Comparison of ENCODE assay signal across 15 cellular contexts in genomic region chr1:177589166-177589565, GRCh38.
DNase-seq lines count a peak whose midpoint lies in the region; ATAC-seq and TF ChIP-seq lines count a peak whose summit lies in the region.
"Had no signal": no experiment of that assay in that cellular context is flagged by ENCODE, and none has a peak within 500 bp of the region (broad histone marks: within the 10 kb centered on the region; RNA-seq: fewer than 3 reads in every experiment).

No MANE protein-coding gene starts in this region.

- H3K4me1 ChIP-seq in esophagus muscularis mucosa = no peaks in the 10 kb centered on the region
- no peaks in the 10 kb centered on the region for H3K4me1 ChIP-seq in naive thymus-derived CD4-positive, alpha-beta T cell (ENCODE audit: control insufficient read depth in 2 of 2, insufficient read depth in 2 of 2, low read length in 2 of 2)

- no peak for ATAC-seq in naive thymus-derived CD4-positive, alpha-beta T cell
- no peak for ATAC-seq in HG02884 (IDR thresholded peaks at IDR 0.05; ENCODE audit: unreplicated experiment)
- no peak for ATAC-seq in HG02610 (IDR thresholded peaks at IDR 0.05; ENCODE audit: unreplicated experiment)
- ATAC-seq in Right ventricle myocardium inferior = no peak

- intact Hi-C loops in esophagus muscularis mucosa (cut with DNase I) = no loop called here
- intact Hi-C loops in naive thymus-derived CD4-positive, alpha-beta T cell (cut with micrococcal nuclease) = no loop called here
- intact Hi-C loops in Right ventricle myocardium inferior (cut with DNase I) = no loop called here

- no peaks in the 10 kb centered on the region for H3K36me3 Mint-ChIP-seq in naive thymus-derived CD4-positive, alpha-beta T cell
- H3K36me3 Mint-ChIP-seq: CD4-positive, CD25-positive, alpha-beta regulatory T cell; IgD-negative memory B cell had no signal

- POLR2A ChIA-PET in naive thymus-derived CD4-positive, alpha-beta T cell (lab: Charles Lee) = no interaction called here

- no peak for TF ChIP-seq EP300 in esophagus muscularis mucosa (IDR thresholded peaks at IDR 0.05)

- no peaks in the 10 kb centered on the region for H3K27me3 Mint-ChIP-seq in naive thymus-derived CD4-positive, alpha-beta T cell
- H3K27me3 Mint-ChIP-seq: CD4-positive, CD25-positive, alpha-beta regulatory T cell; IgD-negative memory B cell had no signal

- H3K4me3 Mint-ChIP-seq in naive thymus-derived CD4-positive, alpha-beta T cell = no peak overlapping the region
- H3K4me3 Mint-ChIP-seq: CD4-positive, CD25-positive, alpha-beta regulatory T cell; IgD-negative memory B cell had no signal

- no peak for TF ChIP-seq POLR2A in esophagus muscularis mucosa (IDR thresholded peaks at IDR 0.05; ENCODE audit: low read depth)

- H3K27ac ChIP-seq in esophagus muscularis mucosa (replicated peaks in 1 of 4) = no peak overlapping the region
- H3K27ac ChIP-seq in naive thymus-derived CD4-positive, alpha-beta T cell (ENCODE audit: low read depth, low read length) = no peak overlapping the region

- no peak overlapping the region for H3K4me3 ChIP-seq in esophagus muscularis mucosa
- H3K4me3 ChIP-seq in naive thymus-derived CD4-positive, alpha-beta T cell (ENCODE audit: low read length) = no peak overlapping the region

- CTCF ChIA-PET in naive thymus-derived CD4-positive, alpha-beta T cell (lab: Charles Lee) = no interaction called here

- H3K36me3 ChIP-seq in esophagus muscularis mucosa = no peaks in the 10 kb centered on the region
- H3K36me3 ChIP-seq in naive thymus-derived CD4-positive, alpha-beta T cell (ENCODE audit: control insufficient read depth in 2 of 3, insufficient read depth in 3 of 3, low read length in 3 of 3) = no peaks in the 10 kb centered on the region

- peaks cover 0 to 1% (median 0%) of the 10 kb centered on the region in 7 donors for H3K4me1 Mint-ChIP-seq in naive thymus-derived CD4-positive, alpha-beta T cell
- H3K4me1 Mint-ChIP-seq: CD4-positive, CD25-positive, alpha-beta regulatory T cell; IgD-negative memory B cell had no signal

- no peak overlapping the region for H3K27ac Mint-ChIP-seq in naive thymus-derived CD4-positive, alpha-beta T cell
- H3K27ac Mint-ChIP-seq: CD4-positive, CD25-positive, alpha-beta regulatory T cell; IgD-negative memory B cell had no signal

- no peak for TF ChIP-seq CTCF in esophagus muscularis mucosa (IDR thresholded peaks at IDR 0.05)

- no peaks in the 10 kb centered on the region for H3K27me3 ChIP-seq in esophagus muscularis mucosa
- H3K27me3 ChIP-seq in naive thymus-derived CD4-positive, alpha-beta T cell (ENCODE audit: control insufficient read depth in 2 of 2, insufficient read depth in 2 of 2, low read length in 2 of 2) = no peaks in the 10 kb centered on the region

- 57% methylated on average over 3 of the region's 3 CpGs for WGBS in esophagus muscularis mucosa

- H3K9me3 Mint-ChIP-seq in naive thymus-derived CD4-positive, alpha-beta T cell = peaks cover 0 to 18% (median 2%) of the 10 kb centered on the region in 11 donors

- DNase-seq in COLO668 (lab: John Stamatoyannopoulos, UW; ENCODE audit: unreplicated experiment) (peak; percentile 65), DMS53 treated with DMSO at 0.1 percent for 48 hours (lab: John Stamatoyannopoulos, UW; ENCODE audit: unreplicated experiment) (peak; percentile 81), NCI-H748 treated with DMSO at 0.1 percent for 48 hours (lab: John Stamatoyannopoulos, UW) (peak; percentile 14), esophagus muscularis mucosa (ENCODE audit: extremely low spot score) (peak; percentile 47), Right ventricle myocardium inferior (ENCODE audit: missing footprints) (no peak)
- no peak for DNase-seq in naive thymus-derived CD4-positive, alpha-beta T cell
- DNase-seq: ACHN; CD4-positive, CD25-positive, alpha-beta regulatory T cell; HCEC 1CT; NCI-H146; NCI-H2171 treated with DMSO at 0.1 percent for 48 hours; NCI-H524 treated with DMSO at 0.1 percent for 48 hours had no signal

- no peaks in the 10 kb centered on the region for H3K9me3 ChIP-seq in esophagus muscularis mucosa
- H3K9me3 ChIP-seq in naive thymus-derived CD4-positive, alpha-beta T cell (ENCODE audit: control insufficient read depth in 2 of 3, low read length in 3 of 3) = no peaks in the 10 kb centered on the region

Comparison
In these comparisons a context has a peak if more than half of its experiments do, and no peak if none do; other contexts are left out.
1. DNase-seq: peak in COLO668 (single experiment), DMS53 treated with DMSO at 0.1 percent for 48 hours (single experiment), NCI-H748 treated with DMSO at 0.1 percent for 48 hours (single experiment) and esophagus muscularis mucosa (single experiment); none in naive thymus-derived CD4-positive, alpha-beta T cell (0 of 9) and Right ventricle myocardium inferior (single experiment).